ENCODE assay signal across 27 cellular contexts in genomic region chr10:107986571-107986970, GRCh38.
"Had no signal": no experiment of that assay in that cellular context is flagged by ENCODE, and none has a peak within 500 bp of the region (broad histone marks: within the 10 kb centered on the region; RNA-seq: fewer than 3 reads in every experiment).

No MANE protein-coding gene starts in this region.

- DNase-seq: dermis blood vessel endothelial cell; effector memory CD8-positive, alpha-beta T cell; heart left ventricle; kidney; mucosa of descending colon; naive B cell; pancreas; retina; right lobe of liver; small intestine; stimulated activated CD4-positive, alpha-beta T cell treated with anti-CD3 and anti-CD28 coated beads, Interleukin-15, amount 100 ng/mL, for 24 hours; stimulated activated CD4-positive, alpha-beta T cell treated with anti-CD3 and anti-CD28 coated beads, Interleukin-2, amount 100 ng/mL, for 48 hours; stimulated activated naive B cell treated with anti-CD40 and anti-IgM and Interleukin-4, amounts not matched to agents 10 μg/mL and 1 μg/mL and 100 μg/mL, for 72 hours; transverse colon; upper lobe of right lung; uterus had no signal

- H3K9me3 ChIP-seq: gastroesophageal sphincter, mucosa of descending colon, neutrophil, pancreas, right lobe of liver, suprapubic skin, transverse colon, upper lobe of right lung, uterus had no signal

- H3K4me3 Mint-ChIP-seq: effector memory CD8-positive, alpha-beta T cell; memory B cell; mesothelial cell of epicardium; naive B cell; natural killer cell treated with Interleukin-12 subunit alpha and Interleukin-12 subunit beta and Interleukin-15 and Interleukin-18, amount 100 ng/mL, for 72 hours; neural crest cell; stimulated activated naive B cell treated with anti-CD40 and anti-IgM and Interleukin-4, amounts not matched to agents 10 μg/mL and 1 μg/mL and 100 μg/mL, for 72 hours; stimulated activated naive CD8-positive, alpha-beta T cell treated with anti-CD3 and anti-CD28 coated beads, Interleukin-15, Interleukin-2, amounts not matched to agents 100 ng/mL and 50 ng/mL, for 24 hours had no signal

- H2AFZ ChIP-seq: hepatocyte had no signal

- H3K27me3 ChIP-seq: gastroesophageal sphincter, heart left ventricle, hepatocyte, neutrophil, pancreas, right lobe of liver, suprapubic skin, transverse colon, upper lobe of right lung, uterus had no signal

- H3K36me3 ChIP-seq: gastroesophageal sphincter, heart left ventricle, neutrophil, pancreas, right lobe of liver, suprapubic skin, transverse colon, upper lobe of right lung, uterus had no signal

- H3K79me2 ChIP-seq: hepatocyte had no signal

- H3K9me3 Mint-ChIP-seq: memory B cell; neural crest cell; stimulated activated naive B cell treated with anti-CD40 and anti-IgM and Interleukin-4, amounts not matched to agents 10 μg/mL and 1 μg/mL and 100 μg/mL, for 72 hours had no signal

- H3K4me3 ChIP-seq: coronary artery, gastroesophageal sphincter, heart left ventricle, hepatocyte, lung, mucosa of descending colon, pancreas, right lobe of liver, suprapubic skin, transverse colon, upper lobe of right lung, uterus had no signal

- H3K4me1 ChIP-seq: gastroesophageal sphincter, heart left ventricle, pancreas, right lobe of liver, suprapubic skin, transverse colon, upper lobe of right lung, uterus had no signal

- H3K4me2 ChIP-seq: hepatocyte had no signal

- H3K27ac Mint-ChIP-seq: effector memory CD8-positive, alpha-beta T cell; memory B cell; mesothelial cell of epicardium; natural killer cell treated with Interleukin-12 subunit alpha and Interleukin-12 subunit beta and Interleukin-15 and Interleukin-18, amount 100 ng/mL, for 72 hours; stimulated activated naive B cell treated with anti-CD40 and anti-IgM and Interleukin-4, amounts not matched to agents 10 μg/mL and 1 μg/mL and 100 μg/mL, for 72 hours; stimulated activated naive CD8-positive, alpha-beta T cell treated with anti-CD3 and anti-CD28 coated beads, Interleukin-15, Interleukin-2, amounts not matched to agents 100 ng/mL and 50 ng/mL, for 24 hours had no signal

- H3K27ac ChIP-seq: coronary artery, gastroesophageal sphincter, heart left ventricle, hepatocyte, neutrophil, pancreas, right lobe of liver, suprapubic skin, transverse colon, upper lobe of right lung, uterus had no signal

- H3K27me3 Mint-ChIP-seq: effector memory CD8-positive, alpha-beta T cell; memory B cell; naive B cell; natural killer cell treated with Interleukin-12 subunit alpha and Interleukin-12 subunit beta and Interleukin-15 and Interleukin-18, amount 100 ng/mL, for 72 hours; stimulated activated naive B cell treated with anti-CD40 and anti-IgM and Interleukin-4, amounts not matched to agents 10 μg/mL and 1 μg/mL and 100 μg/mL, for 72 hours; stimulated activated naive CD8-positive, alpha-beta T cell treated with anti-CD3 and anti-CD28 coated beads, Interleukin-15, Interleukin-2, amounts not matched to agents 100 ng/mL and 50 ng/mL, for 24 hours had no signal

- H3K4me1 Mint-ChIP-seq: memory B cell; naive B cell; neural crest cell; stimulated activated naive B cell treated with anti-CD40 and anti-IgM and Interleukin-4, amounts not matched to agents 10 μg/mL and 1 μg/mL and 100 μg/mL, for 72 hours had no signal

- H3K36me3 Mint-ChIP-seq: memory B cell; mesothelial cell of epicardium; naive B cell; natural killer cell treated with Interleukin-12 subunit alpha and Interleukin-12 subunit beta and Interleukin-15 and Interleukin-18, amount 100 ng/mL, for 72 hours; stimulated activated naive B cell treated with anti-CD40 and anti-IgM and Interleukin-4, amounts not matched to agents 10 μg/mL and 1 μg/mL and 100 μg/mL, for 72 hours had no signal
